Comparison of ENCODE assay signal across 1 cellular context in genomic region chr15:101773496-101774100, GRCh38.
TF ChIP-seq lines count a peak whose summit lies in the region.

No MANE protein-coding gene starts in this region.

TF ChIP-seq in SK-N-SH, 30 proteins besides CTCF, POLR2A, EP300 and RAD21 (continued from another document):
- TF ChIP-seq SMC3 (IDR thresholded peaks at IDR 0.05; ENCODE audit: low read depth, low read length) (no peak), FOXJ3 (CRISPR knock-in tag; IDR thresholded peaks at IDR 0.05) (no peak), SIN3A (IDR thresholded peaks at IDR 0.05; ENCODE audit: borderline replicate concordance, low read depth, low read length) (no peak), RCOR1 (IDR thresholded peaks at IDR 0.05; ENCODE audit: low read length) (no peak), PBX3 (IDR thresholded peaks at IDR 0.05) (no peak)
